ENCODE assay signal across 25 cellular contexts in genomic region chr14:70648374-70648773, GRCh38. TPM values are rescaled to one million over a fixed set of nuclear protein-coding genes. Genes with fewer than 3 reads are reported as not detected.
DNase-seq lines count a peak whose midpoint lies in the region; ATAC-seq and TF ChIP-seq lines count a peak whose summit lies in the region.
"Had no signal": no experiment of that assay in that cellular context is flagged by ENCODE, and none has a peak within 500 bp of the region (broad histone marks: within the 10 kb centered on the region; RNA-seq: fewer than 3 reads in every experiment).

No MANE protein-coding gene starts in this region.

- CTCF ChIA-PET in activated CD4-positive, alpha-beta T cell treated with anti-CD3 and anti-CD28 coated beads, Interleukin-2, amount 10 ng/mL, durations not matched to agents 7 days and 5 days (lab: Charles Lee) = interaction anchor here (0.6 to 1.1 kb wide), 2 partner anchors 46 to 47 kb away, joined by 3 to 4 read pairs; no protein-coding TSS in a partner anchor
- CTCF ChIA-PET in OCI-LY7 (lab: Charles Lee; ENCODE audit: unreplicated experiment) = no interaction called here

- no peaks in the 10 kb centered on the region for H4K20me1 ChIP-seq in OCI-LY7 (ENCODE audit: insufficient read depth, low read length)
- no peaks in the 10 kb centered on the region for H4K20me1 ChIP-seq in smooth muscle cell (ENCODE audit: low read depth)

- no peaks in the 10 kb centered on the region for H3F3A ChIP-seq in smooth muscle cell (ENCODE audit: low read depth)

- H3K4me1 ChIP-seq in OCI-LY7 (ENCODE audit: insufficient read depth, low read length, poor library complexity, severe bottlenecking) = peaks cover 68% of the 10 kb centered on the region
- no peaks in the 10 kb centered on the region for H3K4me1 ChIP-seq in smooth muscle cell (ENCODE audit: low read depth)
- H3K4me1 ChIP-seq in suprapubic skin = no peaks in the 10 kb centered on the region
- H3K4me1 ChIP-seq: prostate gland, uterus had no signal

- peaks cover 78% of the 10 kb centered on the region for H3K36me3 ChIP-seq in OCI-LY7 (ENCODE audit: insufficient read depth, low read length)
- H3K36me3 ChIP-seq in smooth muscle cell (ENCODE audit: low read depth) = no peaks in the 10 kb centered on the region
- H3K36me3 ChIP-seq in suprapubic skin = no peaks in the 10 kb centered on the region
- H3K36me3 ChIP-seq: prostate gland, thoracic aorta, uterus had no signal

- ATAC-seq in left cardiac atrium (peak; percentile 86 to 89), HG02938 (IDR thresholded peaks at IDR 0.05; ENCODE audit: unreplicated experiment) (no peak)
- ATAC-seq: stimulated activated naive CD8-positive, alpha-beta T cell treated with anti-CD3 and anti-CD28 coated beads, Interleukin-15, Interleukin-2, amounts not matched to agents 100 U/mL and 50 U/mL, for 24 hours had no signal

- 16% methylated on average over 1 of the region's 1 CpG for WGBS in smooth muscle cell (ENCODE audit: low lambda C conversion rate)
- WGBS in suprapubic skin = 88% methylated on average over 1 of the region's 1 CpG

- peaks cover 4% of the 10 kb centered on the region for H3K9me3 Mint-ChIP-seq in activated CD4-positive, alpha-beta T cell treated with anti-CD3 and anti-CD28 coated beads, Interleukin-2, amount 10 ng/mL, durations not matched to agents 24 days and 14 days
- no peaks in the 10 kb centered on the region for H3K9me3 Mint-ChIP-seq in activated CD4-positive, alpha-beta T cell treated with anti-CD3 and anti-CD28 coated beads, Interleukin-2, amount 10 ng/mL, durations not matched to agents 7 days and 5 days

- H3K4me3 ChIP-seq in OCI-LY7 (ENCODE audit: low read depth, low read length, poor library complexity, severe bottlenecking) = no peak overlapping the region
- H3K4me3 ChIP-seq in smooth muscle cell = no peak overlapping the region
- no peak overlapping the region for H3K4me3 ChIP-seq in suprapubic skin
- H3K4me3 ChIP-seq: prostate gland, SK-N-MC, thoracic aorta, uterus had no signal

- no peak overlapping the region for H3K27ac Mint-ChIP-seq in activated CD4-positive, alpha-beta T cell treated with anti-CD3 and anti-CD28 coated beads, Interleukin-2, amount 10 ng/mL, durations not matched to agents 24 days and 14 days
- no peak overlapping the region for H3K27ac Mint-ChIP-seq in activated CD4-positive, alpha-beta T cell treated with anti-CD3 and anti-CD28 coated beads, Interleukin-2, amount 10 ng/mL, durations not matched to agents 7 days and 5 days

- POLR2A ChIA-PET in activated CD4-positive, alpha-beta T cell treated with anti-CD3 and anti-CD28 coated beads, Interleukin-2, amount 10 ng/mL, durations not matched to agents 7 days and 5 days (lab: Charles Lee) = no interaction called here
- POLR2A ChIA-PET in OCI-LY7 (lab: Charles Lee) = interaction anchor here (0.6 to 1.2 kb wide), 6 partner anchors 9 to 47 kb away, joined by 3 to 8 read pairs (median 3); no protein-coding TSS in a partner anchor

- H3K4me1 Mint-ChIP-seq in activated CD4-positive, alpha-beta T cell treated with anti-CD3 and anti-CD28 coated beads, Interleukin-2, amount 10 ng/mL, durations not matched to agents 24 days and 14 days = peaks cover 63% of the 10 kb centered on the region
- peaks cover 88% of the 10 kb centered on the region for H3K4me1 Mint-ChIP-seq in activated CD4-positive, alpha-beta T cell treated with anti-CD3 and anti-CD28 coated beads, Interleukin-2, amount 10 ng/mL, durations not matched to agents 7 days and 5 days

- H3K4me3 Mint-ChIP-seq in activated CD4-positive, alpha-beta T cell treated with anti-CD3 and anti-CD28 coated beads, Interleukin-2, amount 10 ng/mL, durations not matched to agents 24 days and 14 days = no peak overlapping the region
- H3K4me3 Mint-ChIP-seq in activated CD4-positive, alpha-beta T cell treated with anti-CD3 and anti-CD28 coated beads, Interleukin-2, amount 10 ng/mL, durations not matched to agents 7 days and 5 days = no peak overlapping the region

- no peak for TF ChIP-seq CTCF in OCI-LY7 (conservative IDR thresholded peaks at IDR 0.05; ENCODE audit: low read length)
- TF ChIP-seq CTCF in smooth muscle cell (IDR thresholded peaks at IDR 0.05; ENCODE audit: borderline replicate concordance, insufficient read depth, poor library complexity, severe bottlenecking) = no peak
- TF ChIP-seq CTCF in suprapubic skin (IDR thresholded peaks at IDR 0.05) = no peak

- peaks cover 23% of the 10 kb centered on the region for H3K36me3 Mint-ChIP-seq in activated CD4-positive, alpha-beta T cell treated with anti-CD3 and anti-CD28 coated beads, Interleukin-2, amount 10 ng/mL, durations not matched to agents 24 days and 14 days (ENCODE audit: low read depth)
- H3K36me3 Mint-ChIP-seq in activated CD4-positive, alpha-beta T cell treated with anti-CD3 and anti-CD28 coated beads, Interleukin-2, amount 10 ng/mL, durations not matched to agents 7 days and 5 days (ENCODE audit: low read depth) = peaks cover 76% of the 10 kb centered on the region

- H3K27me3 Mint-ChIP-seq in activated CD4-positive, alpha-beta T cell treated with anti-CD3 and anti-CD28 coated beads, Interleukin-2, amount 10 ng/mL, durations not matched to agents 24 days and 14 days = no peaks in the 10 kb centered on the region
- H3K27me3 Mint-ChIP-seq in activated CD4-positive, alpha-beta T cell treated with anti-CD3 and anti-CD28 coated beads, Interleukin-2, amount 10 ng/mL, durations not matched to agents 7 days and 5 days = no peaks in the 10 kb centered on the region

- no peaks in the 10 kb centered on the region for H3K9me2 ChIP-seq in OCI-LY7 (ENCODE audit: insufficient read depth, low read length)

- intact Hi-C loops in activated CD4-positive, alpha-beta T cell treated with anti-CD3 and anti-CD28 coated beads, Interleukin-2, amount 10 ng/mL, durations not matched to agents 24 days and 14 days (cut with micrococcal nuclease) = no loop called here
- intact Hi-C loops in OCI-LY7 (cut with micrococcal nuclease; ENCODE audit: unreplicated experiment) = loop anchor here (10.0 kb wide), 1 partner anchor 1034 kb away; the partner anchor contains the start of gene SUSD6
- intact Hi-C loops in left cardiac atrium (cut with DNase I) = no loop called here

- peaks cover 78% of the 10 kb centered on the region for H3K79me2 ChIP-seq in OCI-LY7 (ENCODE audit: insufficient read depth, low read depth, low read length)
- H3K79me2 ChIP-seq in smooth muscle cell (ENCODE audit: low read depth) = peaks cover 8% of the 10 kb centered on the region

- H3K27me3 ChIP-seq in smooth muscle cell (ENCODE audit: low read depth) (peaks cover under 1% of the 10 kb centered on the region), suprapubic skin (no peaks in the 10 kb centered on the region)
- H3K27me3 ChIP-seq: uterus had no signal

- H2AFZ ChIP-seq in OCI-LY7 (ENCODE audit: low read length) (no peak overlapping the region), smooth muscle cell (ENCODE audit: low read depth) (no peak overlapping the region)

- peak; percentile 55 for DNase-seq in activated CD4-positive, alpha-beta T cell treated with anti-CD3 and anti-CD28 coated beads, Interleukin-2, amount 10 ng/mL, durations not matched to agents 24 days and 14 days
- DNase-seq in activated CD4-positive, alpha-beta T cell treated with anti-CD3 and anti-CD28 coated beads, Interleukin-2, amount 10 ng/mL, durations not matched to agents 7 days and 5 days = no peak
- no peak for DNase-seq in OCI-LY7 (ENCODE audit: low spot score)
- DNase-seq in left cardiac atrium = peak; percentile 62
- no peak for DNase-seq in smooth muscle cell (lab: John Stamatoyannopoulos, UW; ENCODE audit: unreplicated experiment)
- no peak for DNase-seq in suprapubic skin (ENCODE audit: low spot score in 2 of 2)
- no peak for DNase-seq in NCI-H1105 treated with DMSO at 0.1 percent for 48 hours (lab: John Stamatoyannopoulos, UW)
- DNase-seq: 8988T; DMS53; effector CD8-positive, alpha-beta T cell; H7; kidney glomerular epithelial cell; NCI-H1436; NCI-H2107; NCI-H748 treated with DMSO at 0.1 percent for 48 hours; RPMI8226; stimulated activated naive CD8-positive, alpha-beta T cell treated with anti-CD3 and anti-CD28 coated beads, Interleukin-15, Interleukin-2, amounts not matched to agents 100 U/mL and 50 U/mL, for 24 hours; T-helper 2 cell; uterus had no signal

- TF ChIP-seq EP300 in suprapubic skin (IDR thresholded peaks at IDR 0.05) = no peak

- H3K9me3 ChIP-seq in OCI-LY7 (ENCODE audit: low read length) (no peaks in the 10 kb centered on the region), smooth muscle cell (replicated peaks; ENCODE audit: low read depth) (no peaks in the 10 kb centered on the region), suprapubic skin (no peaks in the 10 kb centered on the region)
- H3K9me3 ChIP-seq: prostate gland, thoracic aorta, uterus had no signal

- TF ChIP-seq POLR2A in suprapubic skin (IDR thresholded peaks at IDR 0.05) = no peak

- H3K27ac ChIP-seq in OCI-LY7 (ENCODE audit: low read depth, low read length, poor library complexity, severe bottlenecking) = no peak overlapping the region
- H3K27ac ChIP-seq in smooth muscle cell (ENCODE audit: low read depth) = no peak overlapping the region
- H3K27ac ChIP-seq in suprapubic skin = no peak overlapping the region
- H3K27ac ChIP-seq: epithelial cell of prostate, prostate gland, SK-N-MC, thoracic aorta, uterus had no signal

- H3K4me2 ChIP-seq in OCI-LY7 (ENCODE audit: low read length) (peak overlapping the region; percentile 7; the same call in 1 of the 2 replicates), smooth muscle cell (peak overlapping the region; percentile 22)

- H3K9ac ChIP-seq in smooth muscle cell (ENCODE audit: low read depth) = no peak overlapping the region

- BruUV-seq in OCI-LY7 (replicated peaks; lab: Mats Ljungman, UMichigan) = no TSS peak

RNA-seq across cellular contexts. Expression of gene TTC9, which starts 6.7 kb away (rescaled TPM):
- total RNA-seq in activated CD4-positive, alpha-beta T cell treated with anti-CD3 and anti-CD28 coated beads, Interleukin-2, amount 10 ng/mL, durations not matched to agents 24 days and 14 days = 4.8 and 5.8 TPM in 2 replicates
- total RNA-seq in activated CD4-positive, alpha-beta T cell treated with anti-CD3 and anti-CD28 coated beads, Interleukin-2, amount 10 ng/mL, durations not matched to agents 7 days and 5 days = 10 to 100 TPM; 14.8 to 16.7 TPM
- 8.1 and 11.0 TPM in 2 replicates for total RNA-seq in OCI-LY7 (2014; rRNA removed; shearing (Covaris generic))
- 13.0 and 14.1 TPM in 2 replicates for total RNA-seq in OCI-LY7 (2022)
- total RNA-seq in left cardiac atrium = 1 to 10 TPM; 1.2 to 3.6 TPM
- 2.7 and 4.4 TPM in 2 replicates for total RNA-seq in smooth muscle cell
- polyA plus RNA-seq in smooth muscle cell = 1.2 and 1.8 TPM in 2 replicates
- 1 to 10 TPM; 3.6 to 8.7 (median 4.7) TPM for total RNA-seq in suprapubic skin
- total RNA-seq: G401 had no signal

RNA-seq across cellular contexts. Expression of gene MED6, which starts 47.9 kb away (rescaled TPM):
- 57.0 and 59.7 TPM in 2 replicates for total RNA-seq in activated CD4-positive, alpha-beta T cell treated with anti-CD3 and anti-CD28 coated beads, Interleukin-2, amount 10 ng/mL, durations not matched to agents 24 days and 14 days
- total RNA-seq in activated CD4-positive, alpha-beta T cell treated with anti-CD3 and anti-CD28 coated beads, Interleukin-2, amount 10 ng/mL, durations not matched to agents 7 days and 5 days = 10 to 100 TPM; 45.9 to 52.9 TPM
- 28.4 and 28.8 TPM in 2 replicates for total RNA-seq in OCI-LY7 (2014; rRNA removed; shearing (Covaris generic))
- total RNA-seq in OCI-LY7 (2022) (57.7 and 59.2 TPM in 2 replicates), left cardiac atrium (10 to 100 TPM; 16.7 to 20.6 TPM), smooth muscle cell (40.9 and 58.2 TPM in 2 replicates), suprapubic skin (10 to 100 TPM; 38.1 to 76.0 (median 42.1) TPM)
- 45.0 and 45.6 TPM in 2 replicates for polyA plus RNA-seq in smooth muscle cell

Comparison
In these comparisons a context has a peak if more than half of its experiments do, and no peak if none do; other contexts are left out.
1. DNase-seq: peak in activated CD4-positive, alpha-beta T cell treated with anti-CD3 and anti-CD28 coated beads, Interleukin-2, amount 10 ng/mL, durations not matched to agents 24 days and 14 days (single experiment) and left cardiac atrium (single experiment); none in activated CD4-positive, alpha-beta T cell treated with anti-CD3 and anti-CD28 coated beads, Interleukin-2, amount 10 ng/mL, durations not matched to agents 7 days and 5 days (single experiment), OCI-LY7 (single experiment), smooth muscle cell (single experiment), suprapubic skin (0 of 2) and NCI-H1105 treated with DMSO at 0.1 percent for 48 hours (single experiment).